ENCODE assay signal across 8 cellular contexts in the genomic region with DNA sequence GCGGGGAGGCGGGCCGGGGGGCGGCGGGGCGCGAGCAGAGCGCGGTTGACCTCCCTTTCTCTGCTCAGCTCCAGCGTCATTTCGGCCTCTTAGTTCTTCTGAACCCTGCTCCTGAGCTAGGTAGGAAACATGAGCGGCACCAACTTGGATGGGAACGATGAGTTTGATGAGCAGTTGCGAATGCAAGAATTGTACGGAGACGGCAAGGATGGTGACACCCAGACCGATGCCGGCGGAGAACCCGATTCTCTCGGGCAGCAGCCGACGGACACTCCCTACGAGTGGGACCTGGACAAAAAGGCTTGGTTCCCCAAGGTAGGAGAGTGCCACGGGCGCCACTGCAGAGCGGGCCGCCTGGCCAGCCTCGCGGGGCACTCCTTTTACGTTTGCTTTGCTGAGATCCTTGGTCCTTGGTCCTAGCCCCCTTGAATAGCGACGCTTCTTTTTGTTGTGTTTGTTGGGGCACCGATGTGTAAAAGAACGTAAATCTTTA. TPM values are rescaled to one million over a fixed set of nuclear protein-coding genes. Genes with fewer than 3 reads are reported as not detected.
DNase-seq lines count a peak whose midpoint lies in the region; ATAC-seq and TF ChIP-seq lines count a peak whose summit lies in the region.

A gene with protein sequence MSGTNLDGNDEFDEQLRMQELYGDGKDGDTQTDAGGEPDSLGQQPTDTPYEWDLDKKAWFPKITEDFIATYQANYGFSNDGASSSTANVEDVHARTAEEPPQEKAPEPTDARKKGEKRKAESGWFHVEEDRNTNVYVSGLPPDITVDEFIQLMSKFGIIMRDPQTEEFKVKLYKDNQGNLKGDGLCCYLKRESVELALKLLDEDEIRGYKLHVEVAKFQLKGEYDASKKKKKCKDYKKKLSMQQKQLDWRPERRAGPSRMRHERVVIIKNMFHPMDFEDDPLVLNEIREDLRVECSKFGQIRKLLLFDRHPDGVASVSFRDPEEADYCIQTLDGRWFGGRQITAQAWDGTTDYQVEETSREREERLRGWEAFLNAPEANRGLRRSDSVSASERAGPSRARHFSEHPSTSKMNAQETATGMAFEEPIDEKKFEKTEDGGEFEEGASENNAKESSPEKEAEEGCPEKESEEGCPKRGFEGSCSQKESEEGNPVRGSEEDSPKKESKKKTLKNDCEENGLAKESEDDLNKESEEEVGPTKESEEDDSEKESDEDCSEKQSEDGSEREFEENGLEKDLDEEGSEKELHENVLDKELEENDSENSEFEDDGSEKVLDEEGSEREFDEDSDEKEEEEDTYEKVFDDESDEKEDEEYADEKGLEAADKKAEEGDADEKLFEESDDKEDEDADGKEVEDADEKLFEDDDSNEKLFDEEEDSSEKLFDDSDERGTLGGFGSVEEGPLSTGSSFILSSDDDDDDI (plus strand): TSS at position 37 of the 493 bp plus-strand sequence. CDS start 93 bp downstream, at position 130.

- peak within 1 kb of the TSS; percentile 93 for H3K27ac Mint-ChIP-seq in endothelial cell (ENCODE audit: unreplicated experiment)

- H3K4me1 Mint-ChIP-seq in endothelial cell (ENCODE audit: unreplicated experiment) = peaks cover 7% of the 10 kb centered on the region

- in situ Hi-C loops in GM13976 (cut with MboI; ENCODE audit: low sequenced_read_pairs, unreplicated experiment) = no loop called here

- H3K4me3 Mint-ChIP-seq in endothelial cell (ENCODE audit: unreplicated experiment) = peak within 1 kb of the TSS; percentile 97

- peak; percentile 76 for TF ChIP-seq POLR2A in Raji (IDR thresholded peaks at IDR 0.05; ENCODE audit: insufficient read depth, low read depth, low read length)

- peak; percentile 21 for ATAC-seq in HG02571 (IDR thresholded peaks at IDR 0.05; ENCODE audit: unreplicated experiment)

- peaks cover 3% of the 10 kb centered on the region for H3K36me3 Mint-ChIP-seq in endothelial cell (ENCODE audit: low read depth, unreplicated experiment)

- TF ChIP-seq CTCF in endothelial cell (IDR thresholded peaks at IDR 0.05; ENCODE audit: unreplicated experiment) (no peak), GM13976 (IDR thresholded peaks at IDR 0.05; ENCODE audit: borderline replicate concordance, control extremely low read depth, extremely low read depth, insufficient read depth, missing control alignments) (no peak)

- DNase-seq in DMS 273 (lab: John Stamatoyannopoulos, UW; ENCODE audit: unreplicated experiment) (peak; percentile 71), DMS 273 treated with DMSO at 0.1 percent for 48 hours (lab: John Stamatoyannopoulos, UW) (no peak), endothelial cell (ENCODE audit: low spot score) (peak; percentile 3), myocyte (ENCODE audit: low read depth) (no peak), GM13976 (ENCODE audit: low spot score) (no peak), HCEC 1CT (no peak)

- no peaks in the 10 kb centered on the region for H3K9me3 Mint-ChIP-seq in endothelial cell (ENCODE audit: unreplicated experiment)

- H3K27me3 Mint-ChIP-seq in endothelial cell (ENCODE audit: unreplicated experiment) = no peaks in the 10 kb centered on the region

RNA-seq across cellular contexts. Expression of the gene that starts here (rescaled TPM):
- total RNA-seq in endothelial cell (ENCODE audit: unreplicated experiment) (31.6 TPM), myocyte (95.3 and 101 TPM in 2 replicates)
- 31.5 TPM for polyA plus RNA-seq in myocyte (2012)

Comparison
In these comparisons a context has a peak if more than half of its experiments do, and no peak if none do; other contexts are left out.
1. DNase-seq: peak in DMS 273 (single experiment) and endothelial cell (single experiment); none in DMS 273 treated with DMSO at 0.1 percent for 48 hours (single experiment), myocyte (single experiment), GM13976 (single experiment) and HCEC 1CT (single experiment).